In the genomic region with DNA sequence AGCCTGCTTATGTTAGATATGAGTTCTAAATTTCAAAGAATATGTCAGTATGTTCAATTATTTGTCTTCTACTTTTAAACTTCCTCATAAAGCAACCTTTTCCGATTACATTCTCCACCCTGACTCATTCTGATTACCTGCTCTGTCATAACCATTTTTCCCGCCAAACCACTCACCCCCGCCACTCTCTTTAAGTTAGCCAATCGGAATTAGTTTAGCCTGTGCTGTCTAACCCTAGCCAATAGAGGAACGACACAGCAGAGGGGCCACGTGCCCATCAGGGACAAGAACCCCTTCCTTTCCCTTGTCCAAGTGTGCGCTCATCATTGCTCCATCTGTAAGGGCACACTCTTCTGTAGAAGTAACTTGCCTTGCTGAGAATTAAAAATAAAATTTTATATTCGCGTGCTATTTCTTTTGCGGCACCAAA, we compare ENCODE assay signal across 1 cellular context.
TF ChIP-seq lines count a peak whose summit lies in the region.

No MANE protein-coding gene starts in this region.

TF ChIP-seq in H1, 55 proteins besides CTCF, POLR2A, EP300 and RAD21:
- peak; percentile 35 for TF ChIP-seq E2F6 (IDR thresholded peaks at IDR 0.05)
- TF ChIP-seq YY1 (IDR thresholded peaks at IDR 0.05; ENCODE audit: low read depth, low read length): no peak
